ENCODE assay signal across 9 cellular contexts in genomic region chr1:11858968-11859871, GRCh38. TPM values are rescaled to one million over a fixed set of nuclear protein-coding genes. Genes with fewer than 3 reads are reported as not detected.
DNase-seq lines count a peak whose midpoint lies in the region; ATAC-seq and TF ChIP-seq lines count a peak whose summit lies in the region.
"Had no signal": no experiment of that assay in that cellular context is flagged by ENCODE, and none has a peak within 500 bp of the region (broad histone marks: within the 10 kb centered on the region; RNA-seq: fewer than 3 reads in every experiment).

No MANE protein-coding gene starts in this region.

- no peaks in the 10 kb centered on the region for H3K36me3 Mint-ChIP-seq in CD4-positive, CD25-positive, alpha-beta regulatory T cell
- no peaks in the 10 kb centered on the region for H3K36me3 Mint-ChIP-seq in activated CD4-positive, alpha-beta T cell treated with anti-CD3 and anti-CD28 coated beads for 36 hours (ENCODE audit: low read depth)
- no peaks in the 10 kb centered on the region for H3K36me3 Mint-ChIP-seq in mesothelial cell of epicardium
- no peaks in the 10 kb centered on the region for H3K36me3 Mint-ChIP-seq in stimulated activated effector memory CD8-positive, alpha-beta T cell treated with anti-CD3 and anti-CD28 coated beads, Interleukin-12 subunit alpha, Interleukin-12 subunit beta, amount 100 ng/mL, for 72 hours

- peak; percentile 36 to 68 (median 61) for DNase-seq in CD4-positive, CD25-positive, alpha-beta regulatory T cell
- DNase-seq in KBM-7 (peak; percentile 58), mesothelial cell of epicardium (ENCODE audit: low spot score in 2 of 2, unreplicated experiment in 2 of 2) (peak; percentile 81 to 95), NCI-H2171 (lab: John Stamatoyannopoulos, UW) (no peak)
- DNase-seq in activated CD4-positive, alpha-beta T cell treated with anti-CD3 and anti-CD28 coated beads for 36 hours: peak; percentile 82
- peak; percentile 60 for DNase-seq in effector CD4-positive, alpha-beta T cell
- peak; percentile 45 to 84 for DNase-seq in stimulated activated effector memory CD8-positive, alpha-beta T cell treated with anti-CD3 and anti-CD28 coated beads, Interleukin-12 subunit alpha, Interleukin-12 subunit beta, amount 100 ng/mL, for 72 hours (ENCODE audit: low spot score in 2 of 2)

- CTCF ChIA-PET in activated CD4-positive, alpha-beta T cell treated with anti-CD3 and anti-CD28 coated beads for 36 hours (lab: Charles Lee): interaction anchor here (0.6 kb wide), 1 partner anchor 48 kb away, joined by 3 read pairs; no protein-coding TSS in a partner anchor

- H3K4me3 Mint-ChIP-seq in CD4-positive, CD25-positive, alpha-beta regulatory T cell: no peak overlapping the region
- no peak overlapping the region for H3K4me3 Mint-ChIP-seq in activated CD4-positive, alpha-beta T cell treated with anti-CD3 and anti-CD28 coated beads for 36 hours
- no peak overlapping the region for H3K4me3 Mint-ChIP-seq in mesothelial cell of epicardium
- H3K4me3 Mint-ChIP-seq in stimulated activated effector memory CD8-positive, alpha-beta T cell treated with anti-CD3 and anti-CD28 coated beads, Interleukin-12 subunit alpha, Interleukin-12 subunit beta, amount 100 ng/mL, for 72 hours: no peak overlapping the region

- peaks cover 41% of the 10 kb centered on the region for H3K27me3 Mint-ChIP-seq in CD4-positive, CD25-positive, alpha-beta regulatory T cell
- H3K27me3 Mint-ChIP-seq in activated CD4-positive, alpha-beta T cell treated with anti-CD3 and anti-CD28 coated beads for 36 hours: peaks cover 46% of the 10 kb centered on the region
- peaks cover 66% of the 10 kb centered on the region for H3K27me3 Mint-ChIP-seq in mesothelial cell of epicardium (ENCODE audit: low read depth)

- H3K4me1 Mint-ChIP-seq in CD4-positive, CD25-positive, alpha-beta regulatory T cell: no peaks in the 10 kb centered on the region
- no peaks in the 10 kb centered on the region for H3K4me1 Mint-ChIP-seq in activated CD4-positive, alpha-beta T cell treated with anti-CD3 and anti-CD28 coated beads for 36 hours
- H3K4me1 Mint-ChIP-seq in mesothelial cell of epicardium: peaks cover 4% of the 10 kb centered on the region
- H3K4me1 Mint-ChIP-seq in stimulated activated effector memory CD8-positive, alpha-beta T cell treated with anti-CD3 and anti-CD28 coated beads, Interleukin-12 subunit alpha, Interleukin-12 subunit beta, amount 100 ng/mL, for 72 hours: no peaks in the 10 kb centered on the region

- intact Hi-C loops in activated CD4-positive, alpha-beta T cell treated with anti-CD3 and anti-CD28 coated beads for 36 hours (cut with DNase I, micrococcal nuclease): no loop called here

- in situ Hi-C loops in KBM-7 (cut with MboI; ENCODE audit: low pct_unique_long_range_greater_than_20kb, low sequenced_read_pairs): no loop called here

- peak; percentile 50 to 67 for ATAC-seq in CD4-positive, CD25-positive, alpha-beta regulatory T cell (ENCODE audit: low read depth in 2 of 2)
- peak; percentile 60 for ATAC-seq in activated CD4-positive, alpha-beta T cell treated with anti-CD3 and anti-CD28 coated beads for 36 hours
- ATAC-seq in stimulated activated effector memory CD8-positive, alpha-beta T cell treated with anti-CD3 and anti-CD28 coated beads, Interleukin-12 subunit alpha, Interleukin-12 subunit beta, amount 100 ng/mL, for 72 hours: peak; percentile 70
- no peak for ATAC-seq in GM21367 (IDR thresholded peaks at IDR 0.05; ENCODE audit: unreplicated experiment)

- H3K27ac Mint-ChIP-seq in CD4-positive, CD25-positive, alpha-beta regulatory T cell: no peak overlapping the region
- no peak overlapping the region for H3K27ac Mint-ChIP-seq in activated CD4-positive, alpha-beta T cell treated with anti-CD3 and anti-CD28 coated beads for 36 hours
- H3K27ac Mint-ChIP-seq in mesothelial cell of epicardium: no peak overlapping the region
- no peak overlapping the region for H3K27ac Mint-ChIP-seq in stimulated activated effector memory CD8-positive, alpha-beta T cell treated with anti-CD3 and anti-CD28 coated beads, Interleukin-12 subunit alpha, Interleukin-12 subunit beta, amount 100 ng/mL, for 72 hours

- no peaks in the 10 kb centered on the region for H3K9me3 Mint-ChIP-seq in CD4-positive, CD25-positive, alpha-beta regulatory T cell
- H3K9me3 Mint-ChIP-seq in activated CD4-positive, alpha-beta T cell treated with anti-CD3 and anti-CD28 coated beads for 36 hours (ENCODE audit: low read depth): no peaks in the 10 kb centered on the region
- no peaks in the 10 kb centered on the region for H3K9me3 Mint-ChIP-seq in mesothelial cell of epicardium
- no peaks in the 10 kb centered on the region for H3K9me3 Mint-ChIP-seq in stimulated activated effector memory CD8-positive, alpha-beta T cell treated with anti-CD3 and anti-CD28 coated beads, Interleukin-12 subunit alpha, Interleukin-12 subunit beta, amount 100 ng/mL, for 72 hours

- TF ChIP-seq CTCF in mesothelial cell of epicardium (IDR thresholded peaks at IDR 0.05; ENCODE audit: unreplicated experiment): peak; percentile 15

- H3K36me3 ChIP-seq in CD4-positive, CD25-positive, alpha-beta regulatory T cell (ENCODE audit: control insufficient read depth, insufficient read depth, low read length): no peaks in the 10 kb centered on the region

- peaks cover 14% of the 10 kb centered on the region for H3K27me3 ChIP-seq in CD4-positive, CD25-positive, alpha-beta regulatory T cell (ENCODE audit: control insufficient read depth, insufficient read depth, low read length)

- H3K9me3 ChIP-seq in CD4-positive, CD25-positive, alpha-beta regulatory T cell (ENCODE audit: control insufficient read depth in 2 of 2, low read length in 2 of 2): no peaks in the 10 kb centered on the region

- POLR2A ChIA-PET in activated CD4-positive, alpha-beta T cell treated with anti-CD3 and anti-CD28 coated beads for 36 hours (lab: Charles Lee): interaction anchor here (1.8 kb wide), 1 partner anchor 49 kb away, joined by 11 read pairs; no protein-coding TSS in a partner anchor

- no peak overlapping the region for H3K27ac ChIP-seq in CD4-positive, CD25-positive, alpha-beta regulatory T cell (ENCODE audit: insufficient read depth, low read length, poor library complexity, severe bottlenecking)

- no peak overlapping the region for H3K4me3 ChIP-seq in CD4-positive, CD25-positive, alpha-beta regulatory T cell (ENCODE audit: low read depth, low read length)

- H3K4me1 ChIP-seq in CD4-positive, CD25-positive, alpha-beta regulatory T cell (ENCODE audit: control insufficient read depth, insufficient read depth, low read length, poor library complexity, severe bottlenecking): no peaks in the 10 kb centered on the region

RNA-seq across cellular contexts. Expression of gene NPPB, which starts 0.5 kb away (rescaled TPM):
- total RNA-seq in CD4-positive, CD25-positive, alpha-beta regulatory T cell: not detected
- not detected for polyA plus RNA-seq in CD4-positive, CD25-positive, alpha-beta regulatory T cell
- total RNA-seq in activated CD4-positive, alpha-beta T cell treated with anti-CD3 and anti-CD28 coated beads for 36 hours: not detected
- total RNA-seq in mesothelial cell of epicardium: 1.3 to 2.5 TPM (median 2.3 TPM) in 3 replicates
- total RNA-seq: subcutaneous adipose tissue had no signal

RNA-seq across cellular contexts. Expression of gene NPPA, which starts 11.6 kb away (rescaled TPM):
- not detected for total RNA-seq in CD4-positive, CD25-positive, alpha-beta regulatory T cell
- polyA plus RNA-seq in CD4-positive, CD25-positive, alpha-beta regulatory T cell: not detected
- total RNA-seq in activated CD4-positive, alpha-beta T cell treated with anti-CD3 and anti-CD28 coated beads for 36 hours: not detected
- not detected in 3 replicates for total RNA-seq in mesothelial cell of epicardium
- total RNA-seq: subcutaneous adipose tissue had no signal

RNA-seq across cellular contexts. Expression of gene CLCN6, which starts 53.2 kb away (rescaled TPM):
- total RNA-seq in CD4-positive, CD25-positive, alpha-beta regulatory T cell: 13.5 TPM
- polyA plus RNA-seq in CD4-positive, CD25-positive, alpha-beta regulatory T cell: 1 to 10 TPM; 1.6 to 3.0 (median 2.4) TPM
- total RNA-seq in activated CD4-positive, alpha-beta T cell treated with anti-CD3 and anti-CD28 coated beads for 36 hours: 1 to 10 TPM; 9.4 to 9.5 TPM
- 28.1 to 30.3 TPM (median 29.1 TPM) in 3 replicates for total RNA-seq in mesothelial cell of epicardium

RNA-seq across cellular contexts. Expression of gene MTHFR, which starts 53.5 kb away (rescaled TPM):
- 35.0 TPM for total RNA-seq in CD4-positive, CD25-positive, alpha-beta regulatory T cell
- 1 to 10 TPM; 5.6 to 7.6 (median 6.6) TPM for polyA plus RNA-seq in CD4-positive, CD25-positive, alpha-beta regulatory T cell
- total RNA-seq in activated CD4-positive, alpha-beta T cell treated with anti-CD3 and anti-CD28 coated beads for 36 hours: 10 to 100 TPM; 11.2 to 11.6 TPM
- 37.7 to 39.6 TPM (median 39.2 TPM) in 3 replicates for total RNA-seq in mesothelial cell of epicardium
